In genomic region chr14:33709711-33710110, GRCh38 we compare ENCODE assay signal across 22 cellular contexts.
DNase-seq lines count a peak whose midpoint lies in the region; ATAC-seq and TF ChIP-seq lines count a peak whose summit lies in the region.
"Had no signal": no experiment of that assay in that cellular context is flagged by ENCODE, and none has a peak within 500 bp of the region (broad histone marks: within the 10 kb centered on the region; RNA-seq: fewer than 3 reads in every experiment).

No MANE protein-coding gene starts in this region.

- H3K9me3 Mint-ChIP-seq in CD8-positive, alpha-beta T cell = no peaks in the 10 kb centered on the region

- H3K9me3 ChIP-seq in lower lobe of right lung = no peaks in the 10 kb centered on the region
- H3K9me3 ChIP-seq in CD8-positive, alpha-beta T cell (ENCODE audit: low read length) = no peaks in the 10 kb centered on the region
- H3K9me3 ChIP-seq: BE2C, SK-N-SH had no signal

- POLR2A ChIA-PET in CD8-positive, alpha-beta T cell (lab: Charles Lee) = no interaction called here

- H3K4me3 ChIP-seq in lower lobe of right lung = no peak overlapping the region
- no peak overlapping the region for H3K4me3 ChIP-seq in CD8-positive, alpha-beta T cell (ENCODE audit: low read depth, low read length)

- intact Hi-C loops in lower lobe of right lung (cut with DNase I) (no loop called here), left ventricle myocardium superior (cut with micrococcal nuclease) (no loop called here)
- intact Hi-C loops in CD8-positive, alpha-beta T cell (cut with DNase I, micrococcal nuclease) = no loop called here

- no peaks in the 10 kb centered on the region for H3K4me1 Mint-ChIP-seq in CD8-positive, alpha-beta T cell (ENCODE audit: low read depth)
- H3K4me1 Mint-ChIP-seq: CD14-positive monocyte had no signal

- H3K4me3 Mint-ChIP-seq in CD8-positive, alpha-beta T cell = no peak overlapping the region
- H3K4me3 Mint-ChIP-seq: CD14-positive monocyte had no signal

- H3K27ac ChIP-seq in angular gyrus (ENCODE audit: low read depth, low read length) (peak overlapping the region; percentile 24), lower lobe of right lung (no peak overlapping the region)
- H3K27ac ChIP-seq in CD8-positive, alpha-beta T cell (ENCODE audit: low read depth, low read length) = no peak overlapping the region
- H3K27ac ChIP-seq: HL-60 had no signal

- H3K36me3 ChIP-seq in lower lobe of right lung = no peaks in the 10 kb centered on the region
- no peaks in the 10 kb centered on the region for H3K36me3 ChIP-seq in CD8-positive, alpha-beta T cell (ENCODE audit: insufficient read depth, low read length)
- H3K36me3 ChIP-seq: BE2C had no signal

- no peaks in the 10 kb centered on the region for H3K36me3 Mint-ChIP-seq in CD8-positive, alpha-beta T cell
- H3K36me3 Mint-ChIP-seq: CD14-positive monocyte had no signal

- no peak for TF ChIP-seq CTCF in lower lobe of right lung (IDR thresholded peaks at IDR 0.05)
- no peak for TF ChIP-seq CTCF in CD8-positive, alpha-beta T cell (IDR thresholded peaks at IDR 0.05)

- DNase-seq in NCI-H2029 (lab: John Stamatoyannopoulos, UW) (peak; percentile 45), NCI-H2029 treated with DMSO at 0.1 percent for 48 hours (lab: John Stamatoyannopoulos, UW) (no peak), COR-L47 (lab: John Stamatoyannopoulos, UW) (peak; percentile 2), lower lobe of right lung (no peak), left ventricle myocardium superior (no peak), T-helper 9 cell (no peak)
- no peak for DNase-seq in CD8-positive, alpha-beta T cell
- DNase-seq: 8988T; ACHN; BE2C; DMS153; DND-41; NCI-H1092 treated with DMSO at 0.1 percent for 48 hours; NCI-H146; NCI-H2081 treated with DMSO at 0.1 percent for 48 hours; NCI-H526; NK-92 treated with Interleukin-12 subunit alpha and Interleukin-12 subunit beta, amount 100 ng/mL, for 24 hours; PC-3; SK-N-SH had no signal

- CTCF ChIA-PET in CD8-positive, alpha-beta T cell (lab: Charles Lee) = no interaction called here

- H3K27me3 Mint-ChIP-seq in CD8-positive, alpha-beta T cell (ENCODE audit: low read depth) = peaks cover 3% of the 10 kb centered on the region

- no peak overlapping the region for H3K27ac Mint-ChIP-seq in CD8-positive, alpha-beta T cell
- H3K27ac Mint-ChIP-seq: CD14-positive monocyte had no signal

- ATAC-seq in lower lobe of right lung (peak; percentile 32 to 45), left ventricle myocardium superior (no peak)
- no peak for ATAC-seq in CD8-positive, alpha-beta T cell
- ATAC-seq: PC-3 had no signal

- H3K4me1 ChIP-seq in lower lobe of right lung = no peaks in the 10 kb centered on the region
- no peaks in the 10 kb centered on the region for H3K4me1 ChIP-seq in CD8-positive, alpha-beta T cell (ENCODE audit: insufficient read depth, low read length)
- H3K4me1 ChIP-seq: BE2C had no signal

- no peaks in the 10 kb centered on the region for H3K27me3 ChIP-seq in lower lobe of right lung (ENCODE audit: low read depth)
- no peaks in the 10 kb centered on the region for H3K27me3 ChIP-seq in CD8-positive, alpha-beta T cell (ENCODE audit: insufficient read depth, low read length)
- H3K27me3 ChIP-seq: BE2C had no signal

Comparison
In these comparisons a context has a peak if more than half of its experiments do, and no peak if none do; other contexts are left out.
1. DNase-seq: peak in NCI-H2029 (single experiment) and COR-L47 (single experiment); none in NCI-H2029 treated with DMSO at 0.1 percent for 48 hours (single experiment), lower lobe of right lung (single experiment), left ventricle myocardium superior (single experiment), T-helper 9 cell (single experiment) and CD8-positive, alpha-beta T cell (0 of 7).
2. ATAC-seq: peak in lower lobe of right lung (2 of 2); none in left ventricle myocardium superior (single experiment) and CD8-positive, alpha-beta T cell (single experiment).